In the genomic region with DNA sequence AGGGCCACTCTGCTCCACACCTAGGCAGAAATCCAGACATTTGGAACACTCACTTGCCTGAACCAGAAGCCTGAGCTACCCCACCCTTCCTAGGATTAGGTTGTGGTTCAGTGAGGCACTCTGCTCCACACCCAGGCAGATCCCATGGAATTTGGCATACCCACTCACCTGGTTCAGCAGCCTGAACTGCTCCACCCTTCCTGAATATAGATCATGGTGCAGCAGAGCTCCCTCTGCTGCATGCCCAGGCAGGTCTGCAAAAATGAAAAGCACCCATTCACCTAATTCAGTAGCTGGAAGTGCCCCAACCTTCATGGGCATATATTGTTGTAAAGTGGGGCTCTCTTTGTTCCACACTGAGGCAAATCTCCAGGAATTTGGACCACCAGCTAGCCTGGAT, we compare ENCODE assay signal across 28 cellular contexts.
"Had no signal": no experiment of that assay in that cellular context is flagged by ENCODE, and none has a peak within 500 bp of the region (broad histone marks: within the 10 kb centered on the region; RNA-seq: fewer than 3 reads in every experiment).

No MANE protein-coding gene starts in this region.

- H3K4me1 Mint-ChIP-seq: activated CD4-positive, alpha-beta T cell treated with anti-CD3 and anti-CD28 coated beads, Interleukin-2, amount 10 ng/mL, durations not matched to agents 24 days and 14 days; activated naive CD4-positive, alpha-beta T cell treated with anti-CD3 and anti-CD28 coated beads, Interleukin-2, amount 10 ng/mL, durations not matched to agents 7 days and 5 days; activated naive CD8-positive, alpha-beta T cell treated with anti-CD3 and anti-CD28 coated beads, Interleukin-2, amount 10 ng/mL, durations not matched to agents 7 days and 5 days; brain; memory B cell; naive thymus-derived CD8-positive, alpha-beta T cell; neural crest cell; T-cell had no signal

- H3K4me1 ChIP-seq: ascending aorta, parathyroid adenoma, right atrium auricular region, tibial nerve had no signal

- H3K36me3 Mint-ChIP-seq: activated CD4-positive, alpha-beta memory T cell treated with anti-CD3 and anti-CD28 coated beads for 36 hours; activated naive CD4-positive, alpha-beta T cell treated with anti-CD3 and anti-CD28 coated beads, Interleukin-2, amount 10 ng/mL, durations not matched to agents 7 days and 5 days; activated naive CD8-positive, alpha-beta T cell treated with anti-CD3 and anti-CD28 coated beads, Interleukin-2, amount 10 ng/mL, durations not matched to agents 7 days and 5 days; brain; memory B cell; T-cell had no signal

- H3K27ac Mint-ChIP-seq: activated CD4-positive, alpha-beta memory T cell treated with anti-CD3 and anti-CD28 coated beads for 36 hours; activated CD4-positive, alpha-beta T cell treated with anti-CD3 and anti-CD28 coated beads, Interleukin-2, amount 10 ng/mL, durations not matched to agents 24 days and 14 days; activated naive CD4-positive, alpha-beta T cell treated with anti-CD3 and anti-CD28 coated beads, Interleukin-2, amount 10 ng/mL, durations not matched to agents 7 days and 5 days; activated naive CD8-positive, alpha-beta T cell treated with anti-CD3 and anti-CD28 coated beads, Interleukin-2, amount 10 ng/mL, durations not matched to agents 7 days and 5 days; activated T-helper 1 cell treated with anti-CD3 and anti-CD28 coated beads, Interleukin-12 subunit alpha, Interleukin-12 subunit beta, Interleukin-2, Interleukin-4 antibody, amounts not matched to agents 30 ng/mL and 10 ng/mL and 1 ng/mL, durations not matched to agents 14 hours and 24 hours and 36 hours; brain; memory B cell; naive thymus-derived CD8-positive, alpha-beta T cell; T-cell had no signal

- H3K27me3 Mint-ChIP-seq: activated CD4-positive, alpha-beta memory T cell treated with anti-CD3 and anti-CD28 coated beads for 36 hours; activated CD4-positive, alpha-beta T cell treated with anti-CD3 and anti-CD28 coated beads, Interleukin-2, amount 10 ng/mL, durations not matched to agents 24 days and 14 days; activated naive CD4-positive, alpha-beta T cell treated with anti-CD3 and anti-CD28 coated beads, Interleukin-2, amount 10 ng/mL, durations not matched to agents 7 days and 5 days; activated naive CD8-positive, alpha-beta T cell treated with anti-CD3 and anti-CD28 coated beads, Interleukin-2, amount 10 ng/mL, durations not matched to agents 7 days and 5 days; brain; memory B cell; naive thymus-derived CD8-positive, alpha-beta T cell; T-cell had no signal

- ATAC-seq: activated CD4-positive, CD25-positive, alpha-beta regulatory T cell treated with anti-CD3 and anti-CD28 coated beads, Interleukin-2, amount 50 U/mL, for 24 hours; naive thymus-derived CD8-positive, alpha-beta T cell; T-cell had no signal

- H3K36me3 ChIP-seq: ascending aorta, right atrium auricular region, tibial nerve had no signal

- H3K4me3 Mint-ChIP-seq: activated CD4-positive, alpha-beta memory T cell treated with anti-CD3 and anti-CD28 coated beads for 36 hours; activated CD4-positive, alpha-beta T cell treated with anti-CD3 and anti-CD28 coated beads, Interleukin-2, amount 10 ng/mL, durations not matched to agents 24 days and 14 days; activated naive CD4-positive, alpha-beta T cell treated with anti-CD3 and anti-CD28 coated beads, Interleukin-2, amount 10 ng/mL, durations not matched to agents 7 days and 5 days; activated naive CD8-positive, alpha-beta T cell treated with anti-CD3 and anti-CD28 coated beads, Interleukin-2, amount 10 ng/mL, durations not matched to agents 7 days and 5 days; activated T-helper 1 cell treated with anti-CD3 and anti-CD28 coated beads, Interleukin-12 subunit alpha, Interleukin-12 subunit beta, Interleukin-2, Interleukin-4 antibody, amounts not matched to agents 30 ng/mL and 10 ng/mL and 1 ng/mL, durations not matched to agents 14 hours and 24 hours and 36 hours; brain; memory B cell; naive thymus-derived CD8-positive, alpha-beta T cell; neural crest cell; T-cell had no signal

- H3K27me3 ChIP-seq: ascending aorta, right atrium auricular region, tibial nerve had no signal

- DNase-seq: activated CD4-positive, alpha-beta memory T cell treated with anti-CD3 and anti-CD28 coated beads for 36 hours; activated CD4-positive, alpha-beta T cell treated with anti-CD3 and anti-CD28 coated beads, Interleukin-2, amount 10 ng/mL, durations not matched to agents 24 days and 14 days; activated CD8-positive, alpha-beta memory T cell treated with anti-CD3 and anti-CD28 coated beads, Interleukin-2, amount 50 U/mL, for 4 hours; activated effector memory CD4-positive, alpha-beta T cell treated with anti-CD3 and anti-CD28 coated beads, Interleukin-2, amount 50 U/mL, for 16 hours; activated naive CD4-positive, alpha-beta T cell treated with anti-CD3 and anti-CD28 coated beads, Interleukin-2, amount 10 ng/mL, durations not matched to agents 7 days and 5 days; activated naive CD8-positive, alpha-beta T cell treated with anti-CD3 and anti-CD28 coated beads, Interleukin-2, amount 10 ng/mL, durations not matched to agents 7 days and 5 days; activated T-cell treated with anti-CD3 and anti-CD28 coated beads, Interleukin-2, amount 50 U/mL, for 1 hour; caudate nucleus; cortex of kidney; head of caudate nucleus; hippocampal formation; kidney; naive thymus-derived CD8-positive, alpha-beta T cell; occipital lobe; stimulated activated CD4-positive, alpha-beta T cell treated with anti-CD3 and anti-CD28 coated beads, Interleukin-15, amount 100 ng/mL, for 24 hours; stimulated activated CD4-positive, alpha-beta T cell treated with anti-CD3 and anti-CD28 coated beads, Interleukin-2, amount 100 ng/mL, for 24 hours; stimulated activated naive CD4-positive, alpha-beta T cell; T-cell had no signal

- H3K27ac ChIP-seq: ascending aorta, parathyroid adenoma, right atrium auricular region, tibial nerve had no signal

- H3K4me3 ChIP-seq: ascending aorta, right atrium auricular region, smooth muscle cell, tibial nerve had no signal
